In genomic region chr12:108562348-108563134, GRCh38 we compare ENCODE assay signal across 8 cellular contexts. TPM values are rescaled to one million over a fixed set of nuclear protein-coding genes. Genes with fewer than 3 reads are reported as not detected.
DNase-seq lines count a peak whose midpoint lies in the region; ATAC-seq and TF ChIP-seq lines count a peak whose summit lies in the region.

Gene ISCU, plus strand, starts transcription at chr12:108562596. Its CDS starts 27 bp downstream, at chr12:108562623.

- no peaks in the 10 kb centered on the region for H3K9me2 ChIP-seq in hepatocyte (replicated peaks; ENCODE audit: insufficient read depth)

- TF ChIP-seq CTCF in hepatocyte (IDR thresholded peaks at IDR 0.05; ENCODE audit: poor library complexity), result no peak

- H3K4me3 ChIP-seq in hepatocyte, result peak within 1 kb of the TSS; percentile 91
- peak within 1 kb of the TSS; percentile 60 to 88 for H3K4me3 ChIP-seq in aorta (ENCODE audit: low read length in 2 of 2)

- DNase-seq in NCI-H2081 treated with DMSO at 0.1 percent for 48 hours (lab: John Stamatoyannopoulos, UW) (peak; percentile 83), T1000 (lab: John Stamatoyannopoulos, UW) (peak; percentile 97), astrocyte of the hippocampus (ENCODE audit: low read depth, low spot score) (peak; percentile 99), hepatocyte (ENCODE audit: low spot score) (peak; percentile 99), renal cortical epithelial cell (ENCODE audit: low read depth) (peak; percentile 86), aorta (peak; percentile 99 to 100)

- H3K4me2 ChIP-seq in hepatocyte, result peak within 1 kb of the TSS; percentile 93

- H3K4me1 ChIP-seq in hepatocyte (ENCODE audit: insufficient read depth), result peaks cover 11% of the 10 kb centered on the region
- H3K4me1 ChIP-seq in aorta (ENCODE audit: control insufficient read depth in 1 of 2, insufficient read depth in 2 of 2, low read length in 2 of 2), result peaks cover 0 to 9% of the 10 kb centered on the region in 2 donors

- H3K27me3 ChIP-seq in hepatocyte (no peaks in the 10 kb centered on the region), aorta (ENCODE audit: control insufficient read depth in 1 of 2, insufficient read depth in 2 of 2, low read length in 1 of 2) (no peaks in the 10 kb centered on the region)

- ATAC-seq in GM18519 (IDR thresholded peaks at IDR 0.05; ENCODE audit: low FRiP score, unreplicated experiment), result peak; percentile 50
- peak; percentile 59 for ATAC-seq in HG03045 (IDR thresholded peaks at IDR 0.05; ENCODE audit: unreplicated experiment)
- peak; percentile 95 for ATAC-seq in aorta (ENCODE audit: low FRiP score)

- H3K36me3 ChIP-seq in hepatocyte (replicated peaks; ENCODE audit: insufficient read depth, low read depth), result no peaks in the 10 kb centered on the region
- H3K36me3 ChIP-seq in aorta (ENCODE audit: control insufficient read depth in 1 of 2, insufficient read depth in 2 of 2, low read length in 1 of 2), result peaks cover 0 to 14% of the 10 kb centered on the region in 2 donors

- peak within 1 kb of the TSS; percentile 67 for H2AFZ ChIP-seq in hepatocyte

- peak within 1 kb of the TSS; percentile 88 for H3K27ac ChIP-seq in hepatocyte
- H3K27ac ChIP-seq in aorta (ENCODE audit: low read depth in 1 of 2, low read length in 2 of 2), result peak within 1 kb of the TSS in 1 of 2 donors; percentile 87

- H3K79me2 ChIP-seq in hepatocyte, result peaks cover 56% of the 10 kb centered on the region

- peaks cover 14% of the 10 kb centered on the region for H4K20me1 ChIP-seq in hepatocyte (ENCODE audit: insufficient read depth, poor library complexity, severe bottlenecking)

- H3K9me3 ChIP-seq in hepatocyte (ENCODE audit: low read depth) (no peaks in the 10 kb centered on the region), aorta (ENCODE audit: control insufficient read depth, low read length) (no peaks in the 10 kb centered on the region)

- WGBS in hepatocyte (ENCODE audit: low lambda C conversion rate, missing lambda C conversion rate), result under 1% methylated on average over 71 of the region's 72 CpGs
- WGBS in aorta, 2 donors, result 0% methylated on average over 71 to 72 of the region's 72 CpGs

- intact Hi-C loops in aorta (cut with DNase I), result loop anchor here (2.0 to 10.0 kb wide), 8 partner anchors 56 to 530 kb away; partner anchors contain the start of genes ALKBH2 (in 2 of the 2), SSH1 (in 2 of the 2) and CORO1C (in 1 of the 2)

RNA-seq across cellular contexts. Expression of gene ISCU, which starts in this region (rescaled TPM):
- total RNA-seq in hepatocyte (107 and 116 TPM in 2 replicates), renal cortical epithelial cell (101 and 149 TPM in 2 replicates), aorta (100 to 1,000 TPM; 129 to 144 TPM)
- polyA plus RNA-seq in hepatocyte (149 and 169 TPM in 2 replicates), aorta (100 to 1,000 TPM; 261 to 297 TPM)
